1 cellular context compared by ENCODE assay signal in the genomic region with DNA sequence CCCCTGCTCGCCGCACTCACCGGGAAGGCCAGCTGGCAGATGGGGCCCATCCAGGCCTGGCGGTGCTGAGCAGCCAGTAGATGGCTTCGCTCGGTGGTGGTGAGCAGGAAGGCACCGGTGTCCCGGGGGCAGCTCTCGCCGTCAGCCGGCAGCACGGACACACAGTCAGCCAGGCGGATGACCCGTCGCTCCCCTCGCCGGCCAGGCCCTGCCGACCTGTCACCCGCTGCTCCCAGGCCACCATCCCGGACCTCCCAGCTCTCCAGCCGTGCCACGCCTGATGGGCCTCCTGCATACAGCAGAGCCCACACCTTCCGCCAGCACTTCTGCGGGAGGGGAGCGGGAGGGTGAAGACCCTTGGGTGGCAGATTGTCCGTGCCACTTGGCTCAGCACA.
TF ChIP-seq lines count a peak whose summit lies in the region.

No MANE protein-coding gene starts in this region.

TF ChIP-seq in H1, 55 proteins besides CTCF, POLR2A, EP300 and RAD21:
- TF ChIP-seq CHD1 (IDR thresholded peaks at IDR 0.05; ENCODE audit: low read depth, low read length) (no peak), TAF7 (optimal IDR thresholded peaks at IDR 0.05; ENCODE audit: borderline replicate concordance, low read depth, low read length) (no peak), SRF (IDR thresholded peaks at IDR 0.05; ENCODE audit: low read depth, low read length) (no peak), RBBP5 (IDR thresholded peaks at IDR 0.05; ENCODE audit: borderline replicate concordance, low read depth, low read length) (no peak), CBX5 (IDR thresholded peaks at IDR 0.05; ENCODE audit: low read depth, low read length) (no peak), ZNF274 (IDR thresholded peaks at IDR 0.05; ENCODE audit: borderline replicate concordance, extremely low read depth, low read length) (no peak), SP2 (IDR thresholded peaks at IDR 0.05; ENCODE audit: low read length) (no peak), BACH1 (IDR thresholded peaks at IDR 0.05; ENCODE audit: low read length) (no peak), FOSL1 (IDR thresholded peaks at IDR 0.05; ENCODE audit: insufficient read depth, low read depth, low read length) (no peak)
- TF ChIP-seq, protein P1, sequence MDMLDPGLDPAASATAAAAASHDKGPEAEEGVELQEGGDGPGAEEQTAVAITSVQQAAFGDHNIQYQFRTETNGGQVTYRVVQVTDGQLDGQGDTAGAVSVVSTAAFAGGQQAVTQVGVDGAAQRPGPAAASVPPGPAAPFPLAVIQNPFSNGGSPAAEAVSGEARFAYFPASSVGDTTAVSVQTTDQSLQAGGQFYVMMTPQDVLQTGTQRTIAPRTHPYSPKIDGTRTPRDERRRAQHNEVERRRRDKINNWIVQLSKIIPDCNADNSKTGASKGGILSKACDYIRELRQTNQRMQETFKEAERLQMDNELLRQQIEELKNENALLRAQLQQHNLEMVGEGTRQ (IDR thresholded peaks at IDR 0.05; ENCODE audit: low read length): no peak
TF ChIP-seq in H1: peak in this region for 0.
